In genomic region chr3:72679540-72680198, GRCh38 we compare ENCODE assay signal across 9 cellular contexts.
DNase-seq lines count a peak whose midpoint lies in the region; ATAC-seq, FAIRE-seq and TF ChIP-seq lines count a peak whose summit lies in the region.
"Had no signal": no experiment of that assay in that cellular context is flagged by ENCODE, and none has a peak within 500 bp of the region (broad histone marks: within the 10 kb centered on the region; RNA-seq: fewer than 3 reads in every experiment).

No MANE protein-coding gene starts in this region.

- TF ChIP-seq POLR2A in K562 (conservative IDR thresholded peaks at IDR 0.05) (no peak), erythroblast (IDR thresholded peaks at IDR 0.05; ENCODE audit: low read length) (no peak)

- H3K9me1 ChIP-seq in K562 (ENCODE audit: control insufficient read depth, insufficient read depth, low read length), result no peaks in the 10 kb centered on the region

- no peaks in the 10 kb centered on the region for H4K20me1 ChIP-seq in K562 (replicated peaks; ENCODE audit: control insufficient read depth, insufficient read depth, low read length)

- H3K27me3 ChIP-seq in K562 (ENCODE audit: control insufficient read depth in 2 of 2, insufficient read depth in 2 of 2, low read length in 2 of 2), result peaks cover 0 to 6% of the 10 kb centered on the region in 2 experiments; a peak in 3 of 5 replicates

- TF ChIP-seq RAD21 in K562 (CRISPR knock-in tag; conservative IDR thresholded peaks at IDR 0.05 in 1 of 2, IDR thresholded peaks at IDR 0.05 in 1 of 2), result no peak

- POLR2A ChIA-PET in K562 (lab: Yijun Ruan, JAX), result no interaction called here

- no peak overlapping the region for H2AFZ ChIP-seq in K562 (ENCODE audit: low read depth, low read length)

- no peak for TF ChIP-seq EP300 in K562 (IDR thresholded peaks at IDR 0.05; ENCODE audit: low read length)

- FAIRE-seq in K562 (lab: Jason Lieb, UNC), result no peak

- H3K36me3 ChIP-seq in K562 (ENCODE audit: control insufficient read depth, insufficient read depth, low read length), result no peaks in the 10 kb centered on the region

- no peaks in the 10 kb centered on the region for H3K9me3 ChIP-seq in K562 (replicated peaks; ENCODE audit: control insufficient read depth, insufficient read depth, low read depth, low read length)

- H3K27ac ChIP-seq in K562 (ENCODE audit: extremely low read depth, low read depth, low read length), result no peak overlapping the region

- DNase-seq in NCI-H2029 (lab: John Stamatoyannopoulos, UW), result peak; percentile 59
- DNase-seq in NCI-H2029 treated with DMSO at 0.1 percent for 48 hours (lab: John Stamatoyannopoulos, UW), result no peak
- DNase-seq in NCI-H2081 (lab: John Stamatoyannopoulos, UW), result peak; percentile 67 to 82
- DNase-seq in K562 (ENCODE audit: extremely low read depth in 1 of 4, low spot score in 3 of 4), result no peak
- DNase-seq in renal cortical epithelial cell (ENCODE audit: low read depth), result peak; percentile 63
- no peak for DNase-seq in erythroblast (lab: John Stamatoyannopoulos, UW)

- no peak for TF ChIP-seq CTCF in K562 (IDR thresholded peaks at IDR 0.05 in 2 of 3, conservative IDR thresholded peaks at IDR 0.05 in 1 of 3; ENCODE audit: insufficient read depth in 2 of 3, low read depth in 1 of 3, low read length in 3 of 3)

- WGBS in K562 (ENCODE audit: insufficient coverage, low coverage, missing lambda C conversion rate), result 0% methylated on average over 6 of the region's 6 CpGs

- H3K9ac ChIP-seq in K562 (ENCODE audit: insufficient read depth in 1 of 2, low read depth in 2 of 2, low read length in 2 of 2), result no peak overlapping the region

- BruUV-seq in K562 (replicated peaks; lab: Mats Ljungman, UMichigan), result no TSS peak

- H3K4me2 ChIP-seq in K562 (ENCODE audit: insufficient read depth, low read length), result no peak overlapping the region

- ATAC-seq in K562 (no peak), GM21825 (IDR thresholded peaks at IDR 0.05; ENCODE audit: unreplicated experiment) (no peak), HG02571 (IDR thresholded peaks at IDR 0.05; ENCODE audit: unreplicated experiment) (no peak)
- ATAC-seq: Panc1 had no signal

- in situ Hi-C loops in K562 (cut with MboI), result no loop called here

- no peak overlapping the region for H3K4me3 ChIP-seq in K562

- H3K4me1 ChIP-seq in K562 (replicated peaks in 1 of 2; ENCODE audit: control insufficient read depth in 2 of 2, insufficient read depth in 2 of 2, low read length in 2 of 2), result no peaks in the 10 kb centered on the region

- CTCF ChIA-PET in K562 (lab: Yijun Ruan, JAX; ENCODE audit: low intra/inter-chr PET ratio), result no interaction called here

- no peaks in the 10 kb centered on the region for H3K79me2 ChIP-seq in K562 (ENCODE audit: control insufficient read depth, insufficient read depth, low read length)

- intact Hi-C loops in K562 (cut with micrococcal nuclease), result no loop called here

TF ChIP-seq in K562, 482 proteins besides CTCF, POLR2A, EP300 and RAD21 (continues in another document):
- TF ChIP-seq TAF7 (tag; IDR thresholded peaks at IDR 0.05) (no peak), HOXB6 (CRISPR knock-in tag; IDR thresholded peaks at IDR 0.05; ENCODE audit: borderline replicate concordance) (no peak), CTBP1 (IDR thresholded peaks at IDR 0.05; ENCODE audit: borderline replicate concordance) (0 out of 2 replicates have a peak, but pooled peaks have one; percentile 15), RCOR1 (IDR thresholded peaks at IDR 0.05; ENCODE audit: borderline replicate concordance in 1 of 2, low read depth in 2 of 2, low read length in 2 of 2) (peak in 1 of 2 experiments; percentile 53; a peak in 1 of 4 replicates), SRSF1 (IDR thresholded peaks at IDR 0.05; ENCODE audit: low read depth, low read length) (no peak), CREB3 (tag; conservative IDR thresholded peaks at IDR 0.05; ENCODE audit: low read depth) (no peak), FOXK1 (CRISPR knock-in tag; IDR thresholded peaks at IDR 0.05; ENCODE audit: borderline replicate concordance) (no peak), JUN (IDR thresholded peaks at IDR 0.05; ENCODE audit: borderline replicate concordance, low read depth, low read length) (no peak), JUN (CRISPR knock-in tag; IDR thresholded peaks at IDR 0.05; ENCODE audit: borderline replicate concordance) (no peak), BHLHE40 (IDR thresholded peaks at IDR 0.05; ENCODE audit: low read length) (peak; percentile 43), SIN3A (IDR thresholded peaks at IDR 0.05; ENCODE audit: borderline replicate concordance in 2 of 2, control insufficient read depth in 1 of 2, low read depth in 2 of 2, low read length in 2 of 2) (no peak), TAL1 (IDR thresholded peaks at IDR 0.05) (0 out of 2 replicates have a peak, but pooled peaks have one; percentile 11), ZBTB12 (CRISPR knock-in tag; IDR thresholded peaks at IDR 0.05) (no peak), CBFA2T2 (conservative IDR thresholded peaks at IDR 0.05) (peak; percentile 30), ZNF12 (CRISPR knock-in tag; IDR thresholded peaks at IDR 0.05) (no peak), BRCA1 (IDR thresholded peaks at IDR 0.05) (no peak), BRCA1 (CRISPR knock-in tag; IDR thresholded peaks at IDR 0.05) (no peak), CHD4 (IDR thresholded peaks at IDR 0.05; ENCODE audit: insufficient read depth, insufficient replicate concordance, low read depth, low read length, poor library complexity, severe bottlenecking) (no peak), SAP30 (IDR thresholded peaks at IDR 0.05; ENCODE audit: borderline replicate concordance, insufficient read depth, low read depth, low read length, poor library complexity, severe bottlenecking) (no peak), DPF2 (IDR thresholded peaks at IDR 0.05) (no peak), MYC (IDR thresholded peaks at IDR 0.05; ENCODE audit: low read depth, low read length) (no peak), MYC (CRISPR knock-in tag; IDR thresholded peaks at IDR 0.05; ENCODE audit: borderline replicate concordance, low read depth) (no peak), SRSF9 (IDR thresholded peaks at IDR 0.05; ENCODE audit: borderline replicate concordance, low read depth, low read length) (no peak), SOX6 (IDR thresholded peaks at IDR 0.05) (peak; percentile 79), HEY1 (CRISPR knock-in tag; IDR thresholded peaks at IDR 0.05; ENCODE audit: borderline replicate concordance) (no peak), BCLAF1 (IDR thresholded peaks at IDR 0.05; ENCODE audit: borderline replicate concordance in 1 of 2, control insufficient read depth in 1 of 2, low read depth in 2 of 2, low read length in 1 of 2) (no peak), TBP (optimal IDR thresholded peaks at IDR 0.05; ENCODE audit: low read depth, low read length) (no peak), MAX (CRISPR knock-in tag; IDR thresholded peaks at IDR 0.05) (no peak)

Comparison
In these comparisons a context has a peak if more than half of its experiments do, and no peak if none do; other contexts are left out.
1. DNase-seq: peak in NCI-H2029 (single experiment), NCI-H2081 (2 of 2) and renal cortical epithelial cell (single experiment); none in NCI-H2029 treated with DMSO at 0.1 percent for 48 hours (single experiment), K562 (0 of 4) and erythroblast (0 of 2).